ENCODE assay signal across 18 cellular contexts in genomic region chr17:28071179-28071578, GRCh38.
"Had no signal": no experiment of that assay in that cellular context is flagged by ENCODE, and none has a peak within 500 bp of the region (broad histone marks: within the 10 kb centered on the region; RNA-seq: fewer than 3 reads in every experiment).

No MANE protein-coding gene starts in this region.

- DNase-seq: activated CD4-positive, alpha-beta T cell treated with anti-CD3 and anti-CD28 coated beads, Interleukin-2, amount 50 U/mL, for 4 hours; activated naive CD4-positive, alpha-beta T cell treated with anti-CD3 and anti-CD28 coated beads for 36 hours; activated naive CD8-positive, alpha-beta T cell treated with anti-CD3 and anti-CD28 coated beads, Interleukin-2, amount 50 U/mL, for 24 hours; activated T-cell treated with anti-CD3 and anti-CD28 coated beads, Interleukin-2, amount 50 U/mL, for 1 hour; anterior cingulate cortex; brain microvascular endothelial cell; colonic mucosa; erythroblast; kidney; left ventricle myocardium inferior; mucosa of descending colon; naive B cell; stimulated activated CD8-positive, alpha-beta memory T cell treated with anti-CD3 and anti-CD28 coated beads, Interleukin-4, amount 100 ng/mL, for 48 hours had no signal

- H3K4me1 ChIP-seq: colonic mucosa, tibial nerve had no signal

- H3K27ac Mint-ChIP-seq: activated naive CD4-positive, alpha-beta T cell treated with anti-CD3 and anti-CD28 coated beads for 36 hours; activated naive CD8-positive, alpha-beta T cell treated with anti-CD3 and anti-CD28 coated beads, Interleukin-2, amount 50 U/mL, for 24 hours; activated T-helper 2 cell treated with anti-CD3 and anti-CD28 coated beads, Interferon-gamma antibody, Interleukin-2, Interleukin-4, amounts not matched to agents 10 μg/mL and 5 μg/mL and 100 μg/mL, durations not matched to agents 14 hours and 24 hours and 36 hours; stimulated activated naive CD8-positive, alpha-beta T cell treated with anti-CD3 and anti-CD28 coated beads, Interleukin-15, Interleukin-2, amounts not matched to agents 100 ng/mL and 50 ng/mL, for 24 hours had no signal

- H3K9me3 ChIP-seq: colonic mucosa, neutrophil had no signal

- H3K36me3 ChIP-seq: brain microvascular endothelial cell, colonic mucosa, neutrophil had no signal

- H3K4me3 Mint-ChIP-seq: activated naive CD4-positive, alpha-beta T cell treated with anti-CD3 and anti-CD28 coated beads for 36 hours; activated naive CD8-positive, alpha-beta T cell treated with anti-CD3 and anti-CD28 coated beads, Interleukin-2, amount 50 U/mL, for 24 hours; stimulated activated naive CD8-positive, alpha-beta T cell treated with anti-CD3 and anti-CD28 coated beads, Interleukin-15, Interleukin-2, amounts not matched to agents 100 ng/mL and 50 ng/mL, for 24 hours had no signal

- H3K27me3 Mint-ChIP-seq: activated naive CD8-positive, alpha-beta T cell treated with anti-CD3 and anti-CD28 coated beads, Interleukin-2, amount 50 U/mL, for 24 hours; naive B cell; stimulated activated naive CD8-positive, alpha-beta T cell treated with anti-CD3 and anti-CD28 coated beads, Interleukin-15, Interleukin-2, amounts not matched to agents 100 ng/mL and 50 ng/mL, for 24 hours had no signal

- H3K4me3 ChIP-seq: colonic mucosa, left ventricle myocardium inferior, mucosa of descending colon, tibial nerve had no signal

- H3K27ac ChIP-seq: brain microvascular endothelial cell, colonic mucosa, left ventricle myocardium inferior, neutrophil, tibial nerve, VCaP had no signal

- H3K27me3 ChIP-seq: brain microvascular endothelial cell, colonic mucosa, neutrophil, tibial nerve had no signal

- ATAC-seq: activated naive CD8-positive, alpha-beta T cell treated with anti-CD3 and anti-CD28 coated beads, Interleukin-2, amount 50 U/mL, for 24 hours; mucosa of descending colon had no signal
